8 cellular contexts compared by ENCODE assay signal in the genomic region with DNA sequence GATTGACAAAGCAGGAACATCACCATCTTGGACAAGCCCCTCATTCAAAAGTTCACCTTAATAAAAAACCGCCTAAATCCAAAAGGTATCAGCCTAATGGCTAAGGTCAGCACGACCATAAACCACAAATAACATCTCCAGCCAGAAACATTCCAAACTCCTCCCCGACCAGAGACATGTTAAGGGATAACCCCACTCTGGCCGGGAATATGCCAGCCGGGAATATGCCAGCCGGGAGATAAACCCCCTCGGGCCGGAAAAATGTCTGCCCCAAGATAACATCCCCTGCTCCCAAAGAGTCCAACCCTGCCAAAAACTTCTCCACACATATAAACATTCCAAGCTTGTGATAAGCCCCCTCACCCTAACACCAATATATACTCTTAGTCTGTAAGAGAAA. TPM values are rescaled to one million over a fixed set of nuclear protein-coding genes. Genes with fewer than 3 reads are reported as not detected.
DNase-seq lines count a peak whose midpoint lies in the region; ATAC-seq and TF ChIP-seq lines count a peak whose summit lies in the region.

No MANE protein-coding gene starts in this region.

- no peak for DNase-seq in HAP-1 (ENCODE audit: low spot score in 2 of 2)
- DNase-seq in foreskin fibroblast: peak in 1 of 2 donors; percentile 11
- DNase-seq in activated CD4-positive, CD25-positive, alpha-beta regulatory T cell treated with anti-CD3 and anti-CD28 coated beads, Interleukin-2, amount 50 U/mL, for 72 hours: no peak
- DNase-seq in epidermal melanocyte (ENCODE audit: insufficient read length, low spot score): no peak
- DNase-seq in omental fat pad (ENCODE audit: low spot score): no peak

- no peaks in the 10 kb centered on the region for H3K9me3 ChIP-seq in HAP-1

- no peaks in the 10 kb centered on the region for H3K27me3 ChIP-seq in HAP-1 (ENCODE audit: low read depth)

- H3K4me1 ChIP-seq in HAP-1: peaks cover 9% of the 10 kb centered on the region; the same call in 1 of the 2 replicates

- in situ Hi-C loops in HAP-1 (cut with MboI; ENCODE audit: low sequenced_read_pairs): no loop called here

- ATAC-seq in SK-N-SH treated with all-trans-retinoic acid at 6 μM for 48 hours: peak; percentile 10; the same call in 2 of the 3 replicates
- no peak for ATAC-seq in GM19351 (IDR thresholded peaks at IDR 0.05; ENCODE audit: unreplicated experiment)
- ATAC-seq in omental fat pad (ENCODE audit: low FRiP score): no peak

- TF ChIP-seq CTCF in foreskin fibroblast (IDR thresholded peaks at IDR 0.05; ENCODE audit: low read depth, low read length) (no peak), omental fat pad (IDR thresholded peaks at IDR 0.05) (no peak)

- H3K36me3 ChIP-seq in HAP-1 (replicated peaks): peaks cover 14% of the 10 kb centered on the region

- peak overlapping the region; percentile 77 for H3K4me3 ChIP-seq in HAP-1
- peak overlapping the region; percentile 86 to 89 for H3K4me3 ChIP-seq in foreskin fibroblast (ENCODE audit: low read depth in 1 of 2, low read length in 2 of 2)
- peak overlapping the region; percentile 81 to 98 (median 95) for H3K4me3 ChIP-seq in skin epidermis

- H3K27ac ChIP-seq in skin epidermis: peak overlapping the region in 3 of 21 experiments; percentile 78 to 81 (median 80)

TF ChIP-seq in SK-N-SH treated with all-trans-retinoic acid at 6 μM for 48 hours, 23 proteins besides CTCF, POLR2A, EP300 and RAD21:
- TF ChIP-seq ZFP3 (CRISPR knock-in tag; IDR thresholded peaks at IDR 0.05) (no peak), GLIS3 (CRISPR knock-in tag; IDR thresholded peaks at IDR 0.05) (no peak), OSR1 (CRISPR knock-in tag; IDR thresholded peaks at IDR 0.05) (no peak), CSDC2 (CRISPR knock-in tag; IDR thresholded peaks at IDR 0.05) (no peak), TCF4 (CRISPR knock-in tag; IDR thresholded peaks at IDR 0.05; ENCODE audit: borderline replicate concordance) (no peak)
- TF ChIP-seq, protein P1, sequence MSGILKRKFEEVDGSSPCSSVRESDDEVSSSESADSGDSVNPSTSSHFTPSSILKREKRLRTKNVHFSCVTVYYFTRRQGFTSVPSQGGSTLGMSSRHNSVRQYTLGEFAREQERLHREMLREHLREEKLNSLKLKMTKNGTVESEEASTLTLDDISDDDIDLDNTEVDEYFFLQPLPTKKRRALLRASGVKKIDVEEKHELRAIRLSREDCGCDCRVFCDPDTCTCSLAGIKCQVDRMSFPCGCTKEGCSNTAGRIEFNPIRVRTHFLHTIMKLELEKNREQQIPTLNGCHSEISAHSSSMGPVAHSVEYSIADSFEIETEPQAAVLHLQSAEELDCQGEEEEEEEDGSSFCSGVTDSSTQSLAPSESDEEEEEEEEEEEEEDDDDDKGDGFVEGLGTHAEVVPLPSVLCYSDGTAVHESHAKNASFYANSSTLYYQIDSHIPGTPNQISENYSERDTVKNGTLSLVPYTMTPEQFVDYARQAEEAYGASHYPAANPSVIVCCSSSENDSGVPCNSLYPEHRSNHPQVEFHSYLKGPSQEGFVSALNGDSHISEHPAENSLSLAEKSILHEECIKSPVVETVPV (CRISPR knock-in tag; IDR thresholded peaks at IDR 0.05): no peak

RNA-seq across cellular contexts. Expression of a gene that starts 1.4 kb away (rescaled TPM):
- 10 to 100 TPM; 10.2 to 34.1 (median 10.7) TPM for total RNA-seq in omental fat pad

RNA-seq across cellular contexts. Expression of a gene that starts 18.6 kb away (rescaled TPM):
- 10 to 100 TPM; 31.4 to 47.3 (median 42.2) TPM for total RNA-seq in omental fat pad

RNA-seq across cellular contexts. Expression of a gene that starts 18.9 kb away (rescaled TPM):
- total RNA-seq in omental fat pad: 10 to 100 TPM; 13.8 to 21.3 (median 15.7) TPM

RNA-seq across cellular contexts. Expression of a gene that starts 28.5 kb away (rescaled TPM):
- 100 to 1,000 TPM in 2 of 4 donors, 10 to 100 TPM in 2; 89.8 to 149 (median 102) TPM for total RNA-seq in omental fat pad

RNA-seq across cellular contexts. Expression of a gene that starts 47.4 kb away (rescaled TPM):
- total RNA-seq in omental fat pad: 10 to 100 TPM; 27.9 to 44.8 (median 30.7) TPM
